14 cellular contexts compared by ENCODE assay signal in the genomic region with DNA sequence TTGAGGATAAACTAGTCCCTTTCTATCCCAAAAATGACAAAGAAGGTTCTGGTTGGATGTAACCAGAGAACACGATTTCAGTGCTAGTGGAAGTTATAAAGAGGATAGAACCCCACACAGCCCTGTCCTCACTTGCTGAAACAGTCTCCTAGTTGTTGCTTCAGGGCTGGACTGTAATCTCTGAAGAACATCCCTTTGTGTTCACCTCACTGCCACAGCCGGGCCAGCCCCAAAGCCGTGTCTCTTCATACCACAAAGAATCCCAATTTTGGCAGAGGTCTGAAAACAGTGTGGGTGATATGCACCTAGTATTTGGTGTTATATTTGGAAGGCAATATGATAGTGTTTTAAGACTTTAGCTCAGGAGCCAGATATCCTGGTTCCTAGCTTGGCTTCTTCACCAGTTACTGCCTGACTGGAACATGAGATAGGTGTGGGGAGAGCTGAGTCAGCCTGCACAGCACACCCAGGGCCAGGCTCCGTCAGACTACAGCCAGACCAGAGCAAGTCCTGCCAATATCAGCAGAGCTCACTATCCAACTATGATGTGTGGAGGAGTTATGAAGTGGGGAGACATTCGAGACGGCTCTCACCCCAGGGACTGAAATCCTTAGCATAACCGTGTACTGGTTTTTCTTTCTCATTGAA. TPM values are rescaled to one million over a fixed set of nuclear protein-coding genes. Genes with fewer than 3 reads are reported as not detected.
DNase-seq lines count a peak whose midpoint lies in the region; ATAC-seq, FAIRE-seq and TF ChIP-seq lines count a peak whose summit lies in the region.
"Had no signal": no experiment of that assay in that cellular context is flagged by ENCODE, and none has a peak within 500 bp of the region (broad histone marks: within the 10 kb centered on the region; RNA-seq: fewer than 3 reads in every experiment).

No MANE protein-coding gene starts in this region.

- H3K18ac ChIP-seq in H1 (ENCODE audit: extremely low read depth, low read length): no peak overlapping the region

- TF ChIP-seq POLR2A in H1 (IDR thresholded peaks at IDR 0.05; ENCODE audit: control extremely low read depth in 1 of 2, low read depth in 2 of 2, low read length in 2 of 2): no peak

- no peak for TF ChIP-seq EP300 in H1 (IDR thresholded peaks at IDR 0.05; ENCODE audit: borderline replicate concordance in 1 of 2, low read depth in 2 of 2, low read length in 2 of 2)

- H3K4ac ChIP-seq in H1 (replicated peaks; ENCODE audit: insufficient read length, low read depth, low read length): no peak overlapping the region

- H4K5ac ChIP-seq in H1 (ENCODE audit: insufficient read length, low read depth, low read length): no peak overlapping the region

- no peak overlapping the region for H4K8ac ChIP-seq in H1 (ENCODE audit: extremely low read depth, insufficient read depth, low read length)

- H3K56ac ChIP-seq in H1 (replicated peaks; ENCODE audit: insufficient read length, low read depth, low read length): no peak overlapping the region

- no peak overlapping the region for H2BK20ac ChIP-seq in H1 (ENCODE audit: low read length)

- H2BK5ac ChIP-seq in H1 (ENCODE audit: low read depth, low read length): no peak overlapping the region

- peaks cover 0 to 13% (median 0%) of the 10 kb centered on the region in 5 donors for H3K36me3 Mint-ChIP-seq in naive thymus-derived CD4-positive, alpha-beta T cell
- H3K36me3 Mint-ChIP-seq in activated naive CD4-positive, alpha-beta T cell treated with anti-CD3 and anti-CD28 coated beads for 36 hours (ENCODE audit: low read depth): no peaks in the 10 kb centered on the region
- H3K36me3 Mint-ChIP-seq: activated naive CD4-positive, alpha-beta T cell treated with anti-CD3 and anti-CD28 coated beads, Interleukin-2, amount 50 U/mL, for 72 hours had no signal

- H4K20me1 ChIP-seq in H1 (replicated peaks in 1 of 2; ENCODE audit: control insufficient read depth in 1 of 2, insufficient read depth in 2 of 2, low read length in 2 of 2): no peaks in the 10 kb centered on the region

- no peak for TF ChIP-seq CTCF in H1 (IDR thresholded peaks at IDR 0.05; ENCODE audit: control extremely low read depth in 1 of 3, insufficient read depth in 1 of 3, low read depth in 1 of 3, low read length in 3 of 3)

- no peaks in the 10 kb centered on the region for H3K23me2 ChIP-seq in H1 (ENCODE audit: low read depth, low read length)

- H2BK12ac ChIP-seq in H1 (ENCODE audit: low read depth, low read length): no peak overlapping the region

- H3K27me3 Mint-ChIP-seq in naive thymus-derived CD4-positive, alpha-beta T cell: peaks cover 0 to 8% (median 0%) of the 10 kb centered on the region in 5 donors
- no peaks in the 10 kb centered on the region for H3K27me3 Mint-ChIP-seq in activated naive CD4-positive, alpha-beta T cell treated with anti-CD3 and anti-CD28 coated beads for 36 hours (ENCODE audit: low read depth)

- H3K9me3 ChIP-seq in MG63: no peaks in the 10 kb centered on the region
- no peaks in the 10 kb centered on the region for H3K9me3 ChIP-seq in H1 (ENCODE audit: insufficient read depth in 2 of 2, low read depth in 1 of 2, low read length in 1 of 2)
- H3K9me3 ChIP-seq in naive thymus-derived CD4-positive, alpha-beta T cell (ENCODE audit: control insufficient read depth in 2 of 3, low read length in 3 of 3): no peaks in the 10 kb centered on the region
- H3K9me3 ChIP-seq: ovary had no signal

- peaks cover 0 to 5% (median 0%) of the 10 kb centered on the region in 7 donors for H3K4me1 Mint-ChIP-seq in naive thymus-derived CD4-positive, alpha-beta T cell
- H3K4me1 Mint-ChIP-seq in activated naive CD4-positive, alpha-beta T cell treated with anti-CD3 and anti-CD28 coated beads for 36 hours (ENCODE audit: low read depth): peaks cover 5% of the 10 kb centered on the region

- peak; percentile 45 for FAIRE-seq in H1 (lab: Jason Lieb, UNC)
- FAIRE-seq: islet of Langerhans had no signal

- no peak overlapping the region for H4K91ac ChIP-seq in H1 (replicated peaks; ENCODE audit: insufficient read length, low read length)

- 87% methylated on average over 7 of the region's 7 CpGs; no CpG with 5 or more reads in 1 of the 2 experiments for WGBS in H1 (ENCODE audit: extremely low coverage in 1 of 2, insufficient coverage in 1 of 2, insufficient read length in 1 of 2, insufficient replicate concordance in 2 of 2, low coverage in 1 of 2, low lambda C conversion rate in 2 of 2, missing lambda C conversion rate in 1 of 2), 2 experiments

- no peak for ATAC-seq in naive thymus-derived CD4-positive, alpha-beta T cell
- no peak for ATAC-seq in GM18498 (IDR thresholded peaks at IDR 0.05; ENCODE audit: unreplicated experiment)
- ATAC-seq: activated naive CD4-positive, alpha-beta T cell treated with anti-CD3 and anti-CD28 coated beads, Interleukin-2, amount 50 U/mL, for 72 hours had no signal

- no peak overlapping the region for H3K14ac ChIP-seq in H1 (ENCODE audit: insufficient read length)

- H3K27me3 ChIP-seq in MG63: no peaks in the 10 kb centered on the region
- H3K27me3 ChIP-seq in H1 (replicated peaks in 1 of 4; ENCODE audit: control insufficient read depth in 3 of 4, extremely low read depth in 1 of 4, insufficient read depth in 3 of 4, low read length in 3 of 4): no peaks in the 10 kb centered on the region
- no peaks in the 10 kb centered on the region for H3K27me3 ChIP-seq in naive thymus-derived CD4-positive, alpha-beta T cell (ENCODE audit: control insufficient read depth in 2 of 2, insufficient read depth in 2 of 2, low read length in 2 of 2)
- H3K27me3 ChIP-seq: ovary had no signal

- no peak for TF ChIP-seq RAD21 in H1 (IDR thresholded peaks at IDR 0.05 in 1 of 2, conservative IDR thresholded peaks at IDR 0.05 in 1 of 2; ENCODE audit: low read depth in 2 of 2, low read length in 2 of 2)

- no peak overlapping the region for H2AFZ ChIP-seq in H1 (ENCODE audit: low read length)

- H3K23ac ChIP-seq in H1 (ENCODE audit: insufficient read length): no peak overlapping the region

- POLR2A ChIA-PET in H1 (lab: Charles Lee; ENCODE audit: partially characterized antibody): no interaction called here
- POLR2A ChIA-PET in naive thymus-derived CD4-positive, alpha-beta T cell (lab: Charles Lee): no interaction called here

- H3K4me2 ChIP-seq in H1 (ENCODE audit: insufficient read depth in 1 of 2, low read depth in 2 of 2, low read length in 2 of 2): no peak overlapping the region

- H3K9ac ChIP-seq in H1 (replicated peaks in 1 of 4; ENCODE audit: extremely low read depth in 1 of 4, low read depth in 3 of 4, low read length in 3 of 4): no peak overlapping the region

- CTCF ChIA-PET in H1 (lab: Charles Lee; ENCODE audit: partially characterized antibody): no interaction called here
- CTCF ChIA-PET in naive thymus-derived CD4-positive, alpha-beta T cell (lab: Charles Lee): no interaction called here
- CTCF ChIA-PET in activated naive CD4-positive, alpha-beta T cell treated with anti-CD3 and anti-CD28 coated beads for 36 hours (lab: Charles Lee): no interaction called here

- H2AK5ac ChIP-seq in H1 (ENCODE audit: low read depth, low read length): no peak overlapping the region

- no peaks in the 10 kb centered on the region for H3K79me2 ChIP-seq in H1 (ENCODE audit: control insufficient read depth in 1 of 2, insufficient read depth in 2 of 2, low read length in 2 of 2)

- H2BK15ac ChIP-seq in H1 (ENCODE audit: low read length): no peak overlapping the region

- intact Hi-C loops in naive thymus-derived CD4-positive, alpha-beta T cell (cut with micrococcal nuclease): no loop called here
- intact Hi-C loops in activated naive CD4-positive, alpha-beta T cell treated with anti-CD3 and anti-CD28 coated beads for 36 hours (cut with micrococcal nuclease): no loop called here

- no peaks in the 10 kb centered on the region for H3K4me1 ChIP-seq in H1 (replicated peaks in 1 of 4; ENCODE audit: control insufficient read depth in 3 of 4, insufficient read depth in 4 of 4, low read length in 3 of 4)
- no peaks in the 10 kb centered on the region for H3K4me1 ChIP-seq in naive thymus-derived CD4-positive, alpha-beta T cell (ENCODE audit: control insufficient read depth in 2 of 2, insufficient read depth in 2 of 2, low read length in 2 of 2)

- H3K4me3 ChIP-seq in MG63 (no peak overlapping the region), H1 (ENCODE audit: extremely low read depth in 1 of 4, insufficient read depth in 2 of 4, low read depth in 3 of 4, low read length in 4 of 4) (no peak overlapping the region)
- no peak overlapping the region for H3K4me3 ChIP-seq in naive thymus-derived CD4-positive, alpha-beta T cell (ENCODE audit: low read length)
- H3K4me3 ChIP-seq: ovary had no signal

- H3K4me3 Mint-ChIP-seq in naive thymus-derived CD4-positive, alpha-beta T cell: no peak overlapping the region
- H3K4me3 Mint-ChIP-seq in activated naive CD4-positive, alpha-beta T cell treated with anti-CD3 and anti-CD28 coated beads for 36 hours: no peak overlapping the region
- H3K4me3 Mint-ChIP-seq: T-helper 2 cell treated with Interferon-gamma antibody and Interleukin-4, amounts not matched to agents 5 μg/mL and 100 μg/mL, for 36 hours had no signal

- DNase-seq in MG63: peak; percentile 92
- DNase-seq in H1 (ENCODE audit: low read depth in 1 of 2, low spot score in 2 of 2): no peak
- peak; percentile 60 for DNase-seq in islet precursor cell
- DNase-seq in stromal cell of bone marrow (ENCODE audit: low read depth): peak; percentile 94
- no peak for DNase-seq in naive thymus-derived CD4-positive, alpha-beta T cell
- no peak for DNase-seq in activated naive CD4-positive, alpha-beta T cell treated with anti-CD3 and anti-CD28 coated beads for 36 hours
- DNase-seq in central memory CD4-positive, alpha-beta T cell: no peak
- DNase-seq: DMS153; effector CD8-positive, alpha-beta T cell had no signal

- no peak overlapping the region for H2BK120ac ChIP-seq in H1 (replicated peaks; ENCODE audit: low read depth, low read length)

- H3K36me3 ChIP-seq in MG63: no peaks in the 10 kb centered on the region
- H3K36me3 ChIP-seq in H1 (ENCODE audit: control insufficient read depth in 2 of 4, insufficient read depth in 4 of 4, low read length in 3 of 4): no peaks in the 10 kb centered on the region
- H3K36me3 ChIP-seq in naive thymus-derived CD4-positive, alpha-beta T cell (ENCODE audit: control insufficient read depth in 2 of 3, insufficient read depth in 3 of 3, low read length in 3 of 3): no peaks in the 10 kb centered on the region
- H3K36me3 ChIP-seq: ovary had no signal

- H3K27ac Mint-ChIP-seq in naive thymus-derived CD4-positive, alpha-beta T cell: no peak overlapping the region
- H3K27ac Mint-ChIP-seq in activated naive CD4-positive, alpha-beta T cell treated with anti-CD3 and anti-CD28 coated beads for 36 hours: no peak overlapping the region
- H3K27ac Mint-ChIP-seq: activated naive CD4-positive, alpha-beta T cell treated with anti-CD3 and anti-CD28 coated beads, Interleukin-2, amount 50 U/mL, for 72 hours; T-helper 2 cell treated with Interferon-gamma antibody and Interleukin-4, amounts not matched to agents 5 μg/mL and 100 μg/mL, for 36 hours had no signal

- no peaks in the 10 kb centered on the region for H3K79me1 ChIP-seq in H1 (ENCODE audit: low read depth, low read length)

- H3K27ac ChIP-seq in H1 (ENCODE audit: low read depth, low read length): no peak overlapping the region
- H3K27ac ChIP-seq in naive thymus-derived CD4-positive, alpha-beta T cell (ENCODE audit: low read depth, low read length): no peak overlapping the region
- H3K27ac ChIP-seq: ovary had no signal

- no peaks in the 10 kb centered on the region for H3K9me3 Mint-ChIP-seq in naive thymus-derived CD4-positive, alpha-beta T cell
- H3K9me3 Mint-ChIP-seq in activated naive CD4-positive, alpha-beta T cell treated with anti-CD3 and anti-CD28 coated beads for 36 hours: no peaks in the 10 kb centered on the region
- H3K9me3 Mint-ChIP-seq: activated naive CD4-positive, alpha-beta T cell treated with anti-CD3 and anti-CD28 coated beads, Interleukin-2, amount 50 U/mL, for 72 hours; T-helper 2 cell treated with Interferon-gamma antibody and Interleukin-4, amounts not matched to agents 5 μg/mL and 100 μg/mL, for 36 hours had no signal

RNA-seq across cellular contexts. Expression of a gene that starts 21.2 kb away (rescaled TPM):
- total RNA-seq in MG63 (2014; rRNA removed; shearing (Covaris generic); ENCODE audit: low replicate concordance): not detected in 2 replicates
- total RNA-seq in H1 (2021; fragmentation: NEBNext Ultra II Directional; extraction: Animal tissue kit (Norgen Biotek cat#: 25700)): not detected in 2 replicates
- not detected in 2 replicates for polyA plus RNA-seq in H1 (2011; rRNA removed)
- not detected for polyA plus RNA-seq in H1 (2011; cell fraction: cytosol; rRNA removed)
- polyA plus RNA-seq in H1 (2011; cell fraction: nucleus; rRNA removed): not detected
- polyA plus RNA-seq in H1 (2012, experiment 1 of 2): not detected in 4 replicates
- not detected for polyA plus RNA-seq in H1 (2012, experiment 2 of 2)
- polyA plus RNA-seq in H1 (2013, experiment 1 of 2): not detected
- polyA plus RNA-seq in H1 (2013, experiment 2 of 2): not detected
- polyA minus RNA-seq in H1 (2011; rRNA and poly(A)+ RNA removed): not detected in 2 replicates
- polyA minus RNA-seq in H1 (2011; cell fraction: cytosol; rRNA and poly(A)+ RNA removed): not detected
- not detected for polyA minus RNA-seq in H1 (2011; cell fraction: nucleus; rRNA and poly(A)+ RNA removed)
- total RNA-seq in naive thymus-derived CD4-positive, alpha-beta T cell: not detected
- polyA plus RNA-seq in naive thymus-derived CD4-positive, alpha-beta T cell: not detected
- total RNA-seq in activated naive CD4-positive, alpha-beta T cell treated with anti-CD3 and anti-CD28 coated beads for 36 hours: not detected

RNA-seq across cellular contexts. Expression of a gene that starts 27.8 kb away (rescaled TPM):
- not detected in 2 replicates for total RNA-seq in MG63 (2014; rRNA removed; shearing (Covaris generic); ENCODE audit: low replicate concordance)
- total RNA-seq in H1 (2021; fragmentation: NEBNext Ultra II Directional; extraction: Animal tissue kit (Norgen Biotek cat#: 25700)): not detected in 2 replicates
- not detected in 2 replicates for polyA plus RNA-seq in H1 (2011; rRNA removed)
- polyA plus RNA-seq in H1 (2011; cell fraction: cytosol; rRNA removed): not detected
- polyA plus RNA-seq in H1 (2011; cell fraction: nucleus; rRNA removed): not detected
- polyA plus RNA-seq in H1 (2012, experiment 1 of 2): 0.17 to 0.55 TPM in 2 of 4 replicates, not detected in the others
- not detected for polyA plus RNA-seq in H1 (2012, experiment 2 of 2)
- not detected for polyA plus RNA-seq in H1 (2013, experiment 1 of 2)
- polyA plus RNA-seq in H1 (2013, experiment 2 of 2): not detected
- polyA minus RNA-seq in H1 (2011; rRNA and poly(A)+ RNA removed): 0.47 TPM in 1 of 2 replicates, not detected in the other
- polyA minus RNA-seq in H1 (2011; cell fraction: cytosol; rRNA and poly(A)+ RNA removed): not detected
- polyA minus RNA-seq in H1 (2011; cell fraction: nucleus; rRNA and poly(A)+ RNA removed): not detected
- not detected for total RNA-seq in naive thymus-derived CD4-positive, alpha-beta T cell
- under 1 TPM in 1 of 2 donors, not detected in 1; 0.08 TPM for polyA plus RNA-seq in naive thymus-derived CD4-positive, alpha-beta T cell
- not detected for total RNA-seq in activated naive CD4-positive, alpha-beta T cell treated with anti-CD3 and anti-CD28 coated beads for 36 hours
- total RNA-seq: activated naive CD4-positive, alpha-beta T cell treated with anti-CD3 and anti-CD28 coated beads, Interleukin-2, amount 50 U/mL, for 72 hours had no signal

Comparison
In these comparisons a context has a peak if more than half of its experiments do, and no peak if none do; other contexts are left out.
1. DNase-seq: peak in MG63 (single experiment), islet precursor cell (single experiment) and stromal cell of bone marrow (single experiment); none in H1 (0 of 2), naive thymus-derived CD4-positive, alpha-beta T cell (0 of 9), activated naive CD4-positive, alpha-beta T cell treated with anti-CD3 and anti-CD28 coated beads for 36 hours (single experiment) and central memory CD4-positive, alpha-beta T cell (single experiment).